9 cellular contexts compared by ENCODE assay signal in the genomic region with DNA sequence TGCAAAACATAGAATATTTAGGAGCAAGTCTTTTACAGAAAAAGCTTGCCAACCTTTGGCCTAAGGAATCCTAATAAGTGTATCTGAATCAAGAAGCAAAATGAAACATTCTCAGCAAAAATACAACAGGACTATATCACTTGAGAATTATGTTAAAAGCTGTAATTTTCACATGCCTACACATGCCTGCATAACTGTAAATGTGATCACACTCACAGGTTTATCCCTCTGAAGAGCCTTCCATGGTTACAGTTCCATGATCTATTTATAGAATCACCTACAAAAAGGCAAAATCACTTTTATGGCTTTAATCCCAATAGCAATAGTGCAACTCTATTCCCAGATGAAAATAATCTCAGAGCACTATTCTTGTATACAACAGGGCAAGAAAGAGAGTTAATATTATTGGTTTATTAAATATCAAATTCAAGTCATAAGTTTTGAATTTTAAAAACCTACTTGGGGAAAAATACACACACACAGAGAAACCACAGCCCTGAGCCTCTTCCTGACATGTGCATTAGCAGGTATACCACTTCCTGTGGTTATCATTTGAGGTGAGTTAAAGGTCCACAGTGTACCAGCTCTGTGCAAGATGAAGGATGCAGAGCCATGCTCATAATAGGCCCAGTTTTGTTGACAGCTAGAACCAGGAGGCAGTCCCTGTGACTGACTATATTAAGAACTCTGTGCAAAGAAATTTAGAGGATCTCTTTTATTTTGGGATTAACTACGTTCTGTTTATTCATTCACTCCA.
A peak's percentile ranks its signal among the peaks of the same experiment; 100 is the strongest.
DNase-seq lines count a peak whose midpoint lies in the region; ATAC-seq and FAIRE-seq lines count a peak whose summit lies in the region.
"Had no signal": no experiment of that assay in that cellular context is flagged by ENCODE, and none has a peak within 500 bp of the region (broad histone marks: within the 10 kb centered on the region; RNA-seq: fewer than 3 reads in every experiment).

No MANE protein-coding gene starts in this region.

- intact Hi-C loops in head of caudate nucleus (cut with DNase I): no loop called here

- no peak overlapping the region for H3K4me3 ChIP-seq in effector memory CD4-positive, alpha-beta T cell (ENCODE audit: insufficient read depth, low read depth, low read length, poor library complexity, severe bottlenecking)

- H3K27me3 Mint-ChIP-seq in stimulated activated naive CD8-positive, alpha-beta T cell treated with anti-CD3 and anti-CD28 coated beads, Interleukin-15, Interleukin-2, amounts not matched to agents 100 ng/mL and 50 ng/mL, for 24 hours: no peaks in the 10 kb centered on the region

- no peak overlapping the region for H3K27ac ChIP-seq in effector memory CD4-positive, alpha-beta T cell (ENCODE audit: insufficient read depth, low read length, poor library complexity, severe bottlenecking)

- FAIRE-seq in GM18507 (lab: Jason Lieb, UNC): peak; percentile 69
- FAIRE-seq: H1 had no signal

- no peaks in the 10 kb centered on the region for H3K9me3 ChIP-seq in effector memory CD4-positive, alpha-beta T cell (ENCODE audit: control insufficient read depth, low read length)

- H3K9me3 Mint-ChIP-seq in stimulated activated naive CD8-positive, alpha-beta T cell treated with anti-CD3 and anti-CD28 coated beads, Interleukin-15, Interleukin-2, amounts not matched to agents 100 ng/mL and 50 ng/mL, for 24 hours: peaks cover 3% of the 10 kb centered on the region

- H3K36me3 ChIP-seq in effector memory CD4-positive, alpha-beta T cell (ENCODE audit: control insufficient read depth, insufficient read depth, low read length): no peaks in the 10 kb centered on the region

- peaks cover 90% of the 10 kb centered on the region for H3K4me1 Mint-ChIP-seq in stimulated activated naive CD8-positive, alpha-beta T cell treated with anti-CD3 and anti-CD28 coated beads, Interleukin-15, Interleukin-2, amounts not matched to agents 100 ng/mL and 50 ng/mL, for 24 hours (ENCODE audit: low read depth)

- peak; percentile 93 for ATAC-seq in HG02678 (IDR thresholded peaks at IDR 0.05; ENCODE audit: unreplicated experiment)

- DNase-seq in GM18507 (ENCODE audit: extremely low spot score, insufficient read length, low read depth): peak; percentile 4
- peak; percentile 36 for DNase-seq in T follicular helper cell (ENCODE audit: low read depth)
- DNase-seq in effector memory CD4-positive, alpha-beta T cell: peak; percentile 27 to 40 (median 34)
- DNase-seq in COR-L47 (lab: John Stamatoyannopoulos, UW): no peak
- no peak for DNase-seq in head of caudate nucleus
- DNase-seq in hippocampal formation (lab: John Stamatoyannopoulos, UW): no peak

- H3K36me3 Mint-ChIP-seq in stimulated activated naive CD8-positive, alpha-beta T cell treated with anti-CD3 and anti-CD28 coated beads, Interleukin-15, Interleukin-2, amounts not matched to agents 100 ng/mL and 50 ng/mL, for 24 hours (ENCODE audit: low read depth): no peaks in the 10 kb centered on the region

- H3K27me3 ChIP-seq in effector memory CD4-positive, alpha-beta T cell (replicated peaks; ENCODE audit: control insufficient read depth, insufficient read depth, low read length, poor library complexity, severe bottlenecking): no peaks in the 10 kb centered on the region

- peak overlapping the region; percentile 88 for H3K27ac Mint-ChIP-seq in stimulated activated naive CD8-positive, alpha-beta T cell treated with anti-CD3 and anti-CD28 coated beads, Interleukin-15, Interleukin-2, amounts not matched to agents 100 ng/mL and 50 ng/mL, for 24 hours

- H3K4me1 ChIP-seq in effector memory CD4-positive, alpha-beta T cell (ENCODE audit: control insufficient read depth, insufficient read depth, low read length, poor library complexity, severe bottlenecking): peaks cover 37% of the 10 kb centered on the region

- peak overlapping the region; percentile 55 for H3K4me3 Mint-ChIP-seq in stimulated activated naive CD8-positive, alpha-beta T cell treated with anti-CD3 and anti-CD28 coated beads, Interleukin-15, Interleukin-2, amounts not matched to agents 100 ng/mL and 50 ng/mL, for 24 hours

Comparison
In these comparisons a context has a peak if more than half of its experiments do, and no peak if none do; other contexts are left out.
1. DNase-seq: peak in GM18507 (single experiment), T follicular helper cell (single experiment) and effector memory CD4-positive, alpha-beta T cell (3 of 3); none in COR-L47 (single experiment), head of caudate nucleus (0 of 42) and hippocampal formation (0 of 2).